Comparison of ENCODE assay signal across 7 cellular contexts in genomic region chr19:7918062-7918614, GRCh38. TPM values are rescaled to one million over a fixed set of nuclear protein-coding genes. Genes with fewer than 3 reads are reported as not detected.
DNase-seq lines count a peak whose midpoint lies in the region; ATAC-seq and TF ChIP-seq lines count a peak whose summit lies in the region.
"Not testable (repeated sequence)": the region's sequence is repeated elsewhere in the genome, so short reads cannot be mapped to it uniquely, and the experiment has no call there.
"Had no signal": no experiment of that assay in that cellular context is flagged by ENCODE, and none has a peak within 500 bp of the region (broad histone marks: within the 10 kb centered on the region; RNA-seq: fewer than 3 reads in every experiment).

No MANE protein-coding gene starts in this region.

- dilution Hi-C loops in IMR-90 (cut with HindIII; ENCODE audit: low sequenced_read_pairs, unreplicated experiment): not testable (repeated sequence)

- DNase-seq in IMR-90; activated CD8-positive, alpha-beta T cell treated with anti-CD3 and anti-CD28 coated beads, Interleukin-2, amount 10 ng/mL, durations not matched to agents 7 days and 5 days; progenitor cell of endocrine pancreas (ENCODE audit: low spot score, unreplicated experiment): not testable (repeated sequence)

- H2AK9ac ChIP-seq in IMR-90 (replicated peaks; ENCODE audit: low read depth, low read length, poor library complexity): peak overlapping the region; percentile 72

- not testable (repeated sequence) for BruUV-seq in IMR-90 (replicated peaks; lab: Mats Ljungman, UMichigan)

- POLR2A ChIA-PET in IMR-90 (lab: Charles Lee; ENCODE audit: unreplicated experiment): interaction anchor here (0.5 kb wide), 1 partner anchor 248 kb away, joined by 4 read pairs; no protein-coding TSS in a partner anchor
- POLR2A ChIA-PET in activated CD8-positive, alpha-beta T cell treated with anti-CD3 and anti-CD28 coated beads, Interleukin-2, amount 10 ng/mL, durations not matched to agents 7 days and 5 days (lab: Charles Lee): interaction anchor here (1.1 to 1.6 kb wide), 4 partner anchors 10 to 288 kb away, joined by 3 to 6 read pairs (median 4); partner anchors contain the start of genes MAP2K7 and TIMM44

- not testable (repeated sequence) for H3K9ac ChIP-seq in IMR-90 (ENCODE audit: low read depth, low read length)

- in situ Hi-C loops in IMR-90 (cut with MboI; ENCODE audit: low sequenced_read_pairs): not testable (repeated sequence)

- H3K36me3 ChIP-seq in ACC112 (ENCODE audit: insufficient read depth, low read length); IMR-90 (ENCODE audit: control insufficient read depth, insufficient read depth, low read length): not testable (repeated sequence)

- not testable (repeated sequence) for H3K18ac ChIP-seq in IMR-90 (ENCODE audit: low read depth, low read length)

- not testable (repeated sequence) for H2BK120ac ChIP-seq in IMR-90 (ENCODE audit: low read depth, low read length)

- not testable (repeated sequence) for H4K5ac ChIP-seq in IMR-90 (ENCODE audit: low read depth, low read length)

- H3K79me2 ChIP-seq in ACC112 (ENCODE audit: control insufficient read depth, insufficient read depth, low read length, unreplicated experiment): not testable (repeated sequence)

- not testable (repeated sequence) for H4K91ac ChIP-seq in IMR-90 (ENCODE audit: insufficient read depth, low read depth, low read length)

- not testable (repeated sequence) for H2AFZ ChIP-seq in ACC112 (ENCODE audit: low read length, unreplicated experiment)
- H2AFZ ChIP-seq in IMR-90 (replicated peaks; ENCODE audit: low read length, poor library complexity): peak overlapping the region; percentile 90

- H3K79me1 ChIP-seq in IMR-90 (ENCODE audit: low read depth in 1 of 2, low read length in 2 of 2): peaks cover 0 to 19% of the 10 kb centered on the region in 2 experiments; a peak in 2 of 4 replicates

- not testable (repeated sequence) for H3K27ac ChIP-seq in ACC112 (ENCODE audit: low read depth, low read length); IMR-90 (ENCODE audit: insufficient read depth, low read length)

- H2BK20ac ChIP-seq in IMR-90 (ENCODE audit: low read depth, low read length): not testable (repeated sequence)

- H3K4me1 Mint-ChIP-seq in activated CD8-positive, alpha-beta T cell treated with anti-CD3 and anti-CD28 coated beads, Interleukin-2, amount 10 ng/mL, durations not matched to agents 7 days and 5 days (ENCODE audit: low read depth): peaks cover 45% of the 10 kb centered on the region
- peaks cover 65% of the 10 kb centered on the region for H3K4me1 Mint-ChIP-seq in dendritic cell treated with granulocyte-macrophage colony-stimulating factor and Interleukin-4, amounts not matched to agents 40 ng/mL and 50 ng/mL, for 4 days (ENCODE audit: low read depth)
- peaks cover 16% of the 10 kb centered on the region for H3K4me1 Mint-ChIP-seq in progenitor cell of endocrine pancreas (ENCODE audit: low read depth)

- CTCF ChIA-PET in IMR-90 (lab: Yijun Ruan, JAX): interaction anchor here (2.4 kb wide), 1 partner anchor 11 kb away, joined by 10 read pairs; no protein-coding TSS in a partner anchor
- CTCF ChIA-PET in activated CD8-positive, alpha-beta T cell treated with anti-CD3 and anti-CD28 coated beads, Interleukin-2, amount 10 ng/mL, durations not matched to agents 7 days and 5 days (lab: Charles Lee): interaction anchor here (0.9 to 3.3 kb wide), 7 partner anchors 11 to 66 kb away, joined by 3 to 15 read pairs (median 4); partner anchors contain the start of genes MAP2K7 and TIMM44

- H2AK5ac ChIP-seq in IMR-90 (ENCODE audit: low read depth, low read length): not testable (repeated sequence)

- H3K14ac ChIP-seq in IMR-90 (replicated peaks; ENCODE audit: low read depth, low read length): not testable (repeated sequence)

- not testable (repeated sequence) for H3K27ac Mint-ChIP-seq in activated CD8-positive, alpha-beta T cell treated with anti-CD3 and anti-CD28 coated beads, Interleukin-2, amount 10 ng/mL, durations not matched to agents 7 days and 5 days
- H3K27ac Mint-ChIP-seq in dendritic cell treated with granulocyte-macrophage colony-stimulating factor and Interleukin-4, amounts not matched to agents 40 ng/mL and 50 ng/mL, for 4 days: peak overlapping the region; percentile 62
- H3K27ac Mint-ChIP-seq in progenitor cell of endocrine pancreas: peak overlapping the region; percentile 13

- not testable (repeated sequence) for H3K27me3 ChIP-seq in ACC112 (ENCODE audit: insufficient read depth, low read length)
- peaks cover 11% of the 10 kb centered on the region for H3K27me3 ChIP-seq in IMR-90 (ENCODE audit: control insufficient read depth, insufficient read depth, low read length)

- not testable (repeated sequence) for TF ChIP-seq POLR2A in IMR-90 (IDR thresholded peaks at IDR 0.05; ENCODE audit: low read depth, low read length)

- H3K4me1 ChIP-seq in ACC112 (ENCODE audit: control insufficient read depth, insufficient read depth, low read length, unreplicated experiment): peaks cover 14% of the 10 kb centered on the region
- peaks cover 21% of the 10 kb centered on the region for H3K4me1 ChIP-seq in IMR-90 (ENCODE audit: control insufficient read depth, insufficient read depth, low read length)

- peak overlapping the region; percentile 44; the same call in 1 of the 2 replicates for H3K4me2 ChIP-seq in IMR-90 (ENCODE audit: low read depth, low read length)

- not testable (repeated sequence) for H3K56ac ChIP-seq in IMR-90 (ENCODE audit: extremely low read depth, insufficient read depth, low read length)

- H3K23ac ChIP-seq in IMR-90 (ENCODE audit: low read depth, low read length): not testable (repeated sequence)

- H3K4me3 ChIP-seq in ACC112 (ENCODE audit: low read depth, low read length) (peak overlapping the region; percentile 80), iPS-18c (ENCODE audit: insufficient read depth, low read depth, low read length) (peak overlapping the region; percentile 55)
- not testable (repeated sequence) for H3K4me3 ChIP-seq in IMR-90 (ENCODE audit: insufficient read depth, low read depth, low read length)

- not testable (repeated sequence) for H3K36me3 Mint-ChIP-seq in activated CD8-positive, alpha-beta T cell treated with anti-CD3 and anti-CD28 coated beads, Interleukin-2, amount 10 ng/mL, durations not matched to agents 7 days and 5 days (ENCODE audit: low read depth); progenitor cell of endocrine pancreas (ENCODE audit: insufficient read depth)
- peaks cover 38% of the 10 kb centered on the region for H3K36me3 Mint-ChIP-seq in dendritic cell treated with granulocyte-macrophage colony-stimulating factor and Interleukin-4, amounts not matched to agents 40 ng/mL and 50 ng/mL, for 4 days (ENCODE audit: low read depth)

- WGBS in IMR-90 (ENCODE audit: extremely low coverage in 2 of 2, insufficient read length in 1 of 2), 2 experiments: 87% methylated on average over 3 of the region's 29 CpGs; no CpG with 5 or more reads in 1 of the 2 experiments

- peaks cover 30% of the 10 kb centered on the region for H3K27me3 Mint-ChIP-seq in activated CD8-positive, alpha-beta T cell treated with anti-CD3 and anti-CD28 coated beads, Interleukin-2, amount 10 ng/mL, durations not matched to agents 7 days and 5 days (ENCODE audit: low read depth)
- peaks cover 66% of the 10 kb centered on the region for H3K27me3 Mint-ChIP-seq in dendritic cell treated with granulocyte-macrophage colony-stimulating factor and Interleukin-4, amounts not matched to agents 40 ng/mL and 50 ng/mL, for 4 days
- peaks cover 35% of the 10 kb centered on the region for H3K27me3 Mint-ChIP-seq in progenitor cell of endocrine pancreas

- H4K20me1 ChIP-seq in IMR-90 (ENCODE audit: insufficient read depth, low read length): peaks cover 11% of the 10 kb centered on the region

- not testable (repeated sequence) for H2BK5ac ChIP-seq in IMR-90 (ENCODE audit: low read depth, low read length, poor library complexity, severe bottlenecking)

- TF ChIP-seq CTCF in IMR-90 (conservative IDR thresholded peaks at IDR 0.05; ENCODE audit: low read depth, low read length); progenitor cell of endocrine pancreas (IDR thresholded peaks at IDR 0.05; ENCODE audit: unreplicated experiment): not testable (repeated sequence)

- ATAC-seq in IMR-90 (ENCODE audit: low read depth); activated CD8-positive, alpha-beta T cell treated with anti-CD3 and anti-CD28 coated beads, Interleukin-2, amount 10 ng/mL, durations not matched to agents 7 days and 5 days: not testable (repeated sequence)

- not testable (repeated sequence) for H3K9me3 Mint-ChIP-seq in activated CD8-positive, alpha-beta T cell treated with anti-CD3 and anti-CD28 coated beads, Interleukin-2, amount 10 ng/mL, durations not matched to agents 7 days and 5 days (ENCODE audit: insufficient read depth); dendritic cell treated with granulocyte-macrophage colony-stimulating factor and Interleukin-4, amounts not matched to agents 40 ng/mL and 50 ng/mL, for 4 days; progenitor cell of endocrine pancreas (ENCODE audit: low read depth)

- H4K8ac ChIP-seq in IMR-90 (ENCODE audit: low read depth in 2 of 2, low read length in 2 of 2): peak overlapping the region in 1 of 2 experiments; percentile 26; a peak in 1 of 4 replicates

- 0 out of 2 replicates have a peak overlapping the region, but pooled peaks have one; percentile 75 for H3K4ac ChIP-seq in IMR-90 (ENCODE audit: low read depth, low read length)

- not testable (repeated sequence) for H2BK15ac ChIP-seq in IMR-90 (ENCODE audit: low read depth, low read length)

- not testable (repeated sequence) for H3K9me1 ChIP-seq in IMR-90 (ENCODE audit: insufficient read depth, low read length)

- H3K9me3 ChIP-seq in IMR-90 (ENCODE audit: control insufficient read depth, insufficient read depth, low read length); iPS-18c (ENCODE audit: control insufficient read depth, insufficient read depth, low read length): not testable (repeated sequence)

- TF ChIP-seq RAD21 in IMR-90 (IDR thresholded peaks at IDR 0.05; ENCODE audit: low read length): not testable (repeated sequence)

- H3K4me3 Mint-ChIP-seq in activated CD8-positive, alpha-beta T cell treated with anti-CD3 and anti-CD28 coated beads, Interleukin-2, amount 10 ng/mL, durations not matched to agents 7 days and 5 days: peak overlapping the region; percentile 48
- peak overlapping the region; percentile 65 for H3K4me3 Mint-ChIP-seq in dendritic cell treated with granulocyte-macrophage colony-stimulating factor and Interleukin-4, amounts not matched to agents 40 ng/mL and 50 ng/mL, for 4 days
- H3K4me3 Mint-ChIP-seq in progenitor cell of endocrine pancreas (ENCODE audit: low read depth): not testable (repeated sequence)

- intact Hi-C loops in IMR-90 (cut with micrococcal nuclease); dendritic cell treated with granulocyte-macrophage colony-stimulating factor and Interleukin-4, amounts not matched to agents 40 ng/mL and 50 ng/mL, for 4 days (cut with micrococcal nuclease): not testable (repeated sequence)

RNA-seq across cellular contexts. Expression of gene SNAPC2, which starts 2.0 kb away (rescaled TPM):
- total RNA-seq in IMR-90 (2012; rRNA removed) (12.5 TPM in 2 replicates), progenitor cell of endocrine pancreas (9.9 and 10.8 TPM in 2 replicates)
- polyA plus RNA-seq in IMR-90 (2012; rRNA removed): 29.2 and 34.9 TPM in 2 replicates
- 25.5 and 35.6 TPM in 2 replicates for polyA plus RNA-seq in IMR-90 (2012; cell fraction: cytosol; rRNA removed)
- 14.1 and 27.5 TPM in 2 replicates for polyA plus RNA-seq in IMR-90 (2012; cell fraction: nucleus; rRNA removed; ENCODE audit: low replicate concordance)
- 10 to 100 TPM; 18.6 to 19.0 TPM for total RNA-seq in activated CD8-positive, alpha-beta T cell treated with anti-CD3 and anti-CD28 coated beads, Interleukin-2, amount 10 ng/mL, durations not matched to agents 7 days and 5 days

RNA-seq across cellular contexts. Expression of gene TGFBR3L, which starts 3.5 kb away (rescaled TPM):
- total RNA-seq in IMR-90 (2012; rRNA removed) (not detected in 2 replicates), progenitor cell of endocrine pancreas (0.67 and 1.1 TPM in 2 replicates)
- polyA plus RNA-seq in IMR-90 (2012; rRNA removed): 0.94 and 2.2 TPM in 2 replicates
- 3.5 and 4.4 TPM in 2 replicates for polyA plus RNA-seq in IMR-90 (2012; cell fraction: cytosol; rRNA removed)
- polyA plus RNA-seq in IMR-90 (2012; cell fraction: nucleus; rRNA removed; ENCODE audit: low replicate concordance): 1.9 and 3.1 TPM in 2 replicates
- 1 to 10 TPM; 2.7 to 3.6 TPM for total RNA-seq in activated CD8-positive, alpha-beta T cell treated with anti-CD3 and anti-CD28 coated beads, Interleukin-2, amount 10 ng/mL, durations not matched to agents 7 days and 5 days
- total RNA-seq: cerebellum had no signal

RNA-seq across cellular contexts. Expression of gene CTXN1, which starts 7.8 kb away (rescaled TPM):
- total RNA-seq in IMR-90 (2012; rRNA removed) (0.36 and 0.56 TPM in 2 replicates), progenitor cell of endocrine pancreas (97.9 and 114 TPM in 2 replicates)
- 7.4 and 12.8 TPM in 2 replicates for polyA plus RNA-seq in IMR-90 (2012; rRNA removed)
- 8.1 and 17.5 TPM in 2 replicates for polyA plus RNA-seq in IMR-90 (2012; cell fraction: cytosol; rRNA removed)
- polyA plus RNA-seq in IMR-90 (2012; cell fraction: nucleus; rRNA removed; ENCODE audit: low replicate concordance): 3.9 and 11.2 TPM in 2 replicates
- under 1 TPM; 0.31 to 0.37 TPM for total RNA-seq in activated CD8-positive, alpha-beta T cell treated with anti-CD3 and anti-CD28 coated beads, Interleukin-2, amount 10 ng/mL, durations not matched to agents 7 days and 5 days

RNA-seq across cellular contexts. Expression of gene MAP2K7, which starts 14.5 kb away (rescaled TPM):
- total RNA-seq in IMR-90 (2012; rRNA removed): 3.9 and 4.1 TPM in 2 replicates
- polyA plus RNA-seq in IMR-90 (2012; rRNA removed): 15.6 TPM in 2 replicates
- polyA plus RNA-seq in IMR-90 (2012; cell fraction: cytosol; rRNA removed): 4.4 and 11.5 TPM in 2 replicates
- polyA plus RNA-seq in IMR-90 (2012; cell fraction: nucleus; rRNA removed; ENCODE audit: low replicate concordance): 49.0 and 68.0 TPM in 2 replicates
- 10 to 100 TPM; 36.5 to 39.9 TPM for total RNA-seq in activated CD8-positive, alpha-beta T cell treated with anti-CD3 and anti-CD28 coated beads, Interleukin-2, amount 10 ng/mL, durations not matched to agents 7 days and 5 days
- 50.7 and 53.5 TPM in 2 replicates for total RNA-seq in progenitor cell of endocrine pancreas

RNA-seq across cellular contexts. Expression of gene TIMM44, which starts 25.3 kb away (rescaled TPM):
- total RNA-seq in IMR-90 (2012; rRNA removed): 37.6 and 43.0 TPM in 2 replicates
- 52.3 and 65.3 TPM in 2 replicates for polyA plus RNA-seq in IMR-90 (2012; rRNA removed)
- 34.9 and 59.4 TPM in 2 replicates for polyA plus RNA-seq in IMR-90 (2012; cell fraction: cytosol; rRNA removed)
- 92.3 and 186 TPM in 2 replicates for polyA plus RNA-seq in IMR-90 (2012; cell fraction: nucleus; rRNA removed; ENCODE audit: low replicate concordance)
- 10 to 100 TPM; 63.6 to 69.6 TPM for total RNA-seq in activated CD8-positive, alpha-beta T cell treated with anti-CD3 and anti-CD28 coated beads, Interleukin-2, amount 10 ng/mL, durations not matched to agents 7 days and 5 days
- 75.0 and 75.2 TPM in 2 replicates for total RNA-seq in progenitor cell of endocrine pancreas

Comparison
In these comparisons a context has a peak if more than half of its experiments do, and no peak if none do; other contexts are left out.
1. RNA of gene CTXN1, which starts 7.8 kb away (total RNA-seq): 97.9 to 114 TPM in progenitor cell of endocrine pancreas; 0.31 to 0.37 TPM in activated CD8-positive, alpha-beta T cell treated with anti-CD3 and anti-CD28 coated beads, Interleukin-2, amount 10 ng/mL, durations not matched to agents 7 days and 5 days and 0.36 to 0.56 TPM in IMR-90; every median in the first group is over 10 times any median in the second.